In the genomic region with DNA sequence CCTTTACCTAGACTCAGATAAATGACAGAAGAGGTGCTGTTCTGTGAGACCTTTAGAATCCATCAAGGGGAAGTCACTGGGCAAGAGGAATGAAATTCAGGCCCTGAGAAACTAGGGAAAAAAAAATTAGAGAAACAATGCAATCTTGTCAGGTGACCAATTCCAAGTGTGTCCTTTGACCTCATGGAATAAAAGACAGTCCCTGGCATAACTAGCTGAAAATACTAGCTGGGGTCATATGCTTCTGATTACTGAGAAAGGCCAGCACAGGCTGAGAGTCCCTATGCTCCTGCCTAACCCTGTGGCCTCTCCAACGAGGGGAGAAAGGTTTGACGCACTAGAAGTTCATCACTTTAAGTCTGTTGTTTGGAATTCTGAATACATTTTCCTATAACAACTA, we compare ENCODE assay signal across 23 cellular contexts.
A peak's percentile ranks its signal among the peaks of the same experiment; 100 is the strongest.
DNase-seq lines count a peak whose midpoint lies in the region; ATAC-seq and TF ChIP-seq lines count a peak whose summit lies in the region.
"Had no signal": no experiment of that assay in that cellular context is flagged by ENCODE, and none has a peak within 500 bp of the region (broad histone marks: within the 10 kb centered on the region; RNA-seq: fewer than 3 reads in every experiment).

No MANE protein-coding gene starts in this region.

- peak overlapping the region; percentile 50 for H3K56ac ChIP-seq in mesendoderm (ENCODE audit: low read length)

- ATAC-seq in Right ventricle myocardium inferior (no peak), upper lobe of right lung (no peak)
- ATAC-seq: activated CD4-positive, CD25-positive, alpha-beta regulatory T cell treated with anti-CD3 and anti-CD28 coated beads, Interleukin-2, amount 50 U/mL, for 24 hours; HCT116; mucosa of descending colon; pancreas had no signal

- no peak overlapping the region for H3K4me3 Mint-ChIP-seq in chondrocyte (ENCODE audit: unreplicated experiment)

- H3K9me3 ChIP-seq in left ventricle myocardium inferior (replicated peaks) (no peaks in the 10 kb centered on the region), upper lobe of right lung (no peaks in the 10 kb centered on the region)
- H3K9me3 ChIP-seq in effector memory CD4-positive, alpha-beta T cell (ENCODE audit: control insufficient read depth, low read length) = no peaks in the 10 kb centered on the region
- H3K9me3 ChIP-seq: mucosa of descending colon, pancreas, thoracic aorta had no signal

- DNase-seq in left ventricle myocardium inferior (no peak), Right ventricle myocardium inferior (ENCODE audit: missing footprints) (no peak), chondrocyte (ENCODE audit: low spot score) (no peak), mesendoderm (no peak), upper lobe of right lung (peak; percentile 1), AML-193 (lab: John Stamatoyannopoulos, UW) (no peak)
- no peak for DNase-seq in stimulated activated CD4-positive, alpha-beta T cell treated with anti-CD3 and anti-CD28 coated beads, Interleukin-1b, Interleukin-23, amount 100 ng/mL, for 48 hours
- no peak for DNase-seq in effector memory CD4-positive, alpha-beta T cell
- DNase-seq: 8988T; C1 segment of cervical spinal cord; central memory CD4-positive, alpha-beta T cell; DMS153; effector CD8-positive, alpha-beta T cell; NCI-H1092 treated with DMSO at 0.1 percent for 48 hours; NCI-H2081 treated with DMSO at 0.1 percent for 48 hours; NCI-H526; pancreas; stimulated activated CD4-positive, alpha-beta T cell treated with anti-CD3 and anti-CD28 coated beads, Interleukin-4, amount 100 ng/mL, for 24 hours had no signal

- H3K4me1 ChIP-seq in left ventricle myocardium inferior = peaks cover 45% of the 10 kb centered on the region
- H3K4me1 ChIP-seq in mesendoderm (ENCODE audit: control insufficient read depth, low read depth, low read length) = peaks cover 1% of the 10 kb centered on the region
- peaks cover 13% of the 10 kb centered on the region for H3K4me1 ChIP-seq in upper lobe of right lung
- H3K4me1 ChIP-seq in effector memory CD4-positive, alpha-beta T cell (ENCODE audit: control insufficient read depth, insufficient read depth, low read length, poor library complexity, severe bottlenecking) = no peaks in the 10 kb centered on the region
- H3K4me1 ChIP-seq: pancreas had no signal

- no peak overlapping the region for H2BK120ac ChIP-seq in mesendoderm (ENCODE audit: low read depth, low read length)

- no peak overlapping the region for H3K23ac ChIP-seq in mesendoderm (ENCODE audit: low read length)

- H3K27ac ChIP-seq in left ventricle myocardium inferior (replicated peaks) = peak overlapping the region; percentile 71
- no peak overlapping the region for H3K27ac ChIP-seq in mesendoderm (ENCODE audit: low read depth, low read length)
- no peak overlapping the region for H3K27ac ChIP-seq in upper lobe of right lung
- H3K27ac ChIP-seq in effector memory CD4-positive, alpha-beta T cell (ENCODE audit: insufficient read depth, low read length, poor library complexity, severe bottlenecking) = no peak overlapping the region
- H3K27ac ChIP-seq: pancreas, thoracic aorta had no signal

- H3K27me3 Mint-ChIP-seq in chondrocyte (ENCODE audit: low read depth) = no peaks in the 10 kb centered on the region

- no peak overlapping the region for H2BK15ac ChIP-seq in mesendoderm (replicated peaks; ENCODE audit: low read depth)

- H2AK5ac ChIP-seq in mesendoderm (ENCODE audit: low read length) = no peak overlapping the region

- H3K79me1 ChIP-seq in mesendoderm (ENCODE audit: low read length) = no peaks in the 10 kb centered on the region

- H3K36me3 ChIP-seq in left ventricle myocardium inferior (no peaks in the 10 kb centered on the region), mesendoderm (ENCODE audit: control insufficient read depth, insufficient read depth, low read length) (no peaks in the 10 kb centered on the region), upper lobe of right lung (no peaks in the 10 kb centered on the region)
- no peaks in the 10 kb centered on the region for H3K36me3 ChIP-seq in effector memory CD4-positive, alpha-beta T cell (ENCODE audit: control insufficient read depth, insufficient read depth, low read length)
- H3K36me3 ChIP-seq: pancreas, thoracic aorta had no signal

- peaks cover 40% of the 10 kb centered on the region for H3K4me1 Mint-ChIP-seq in chondrocyte (ENCODE audit: low read depth)

- no peak overlapping the region for H2BK5ac ChIP-seq in mesendoderm (ENCODE audit: low read length)

- H3K9me3 Mint-ChIP-seq in chondrocyte (ENCODE audit: low read depth) = peaks cover 5% of the 10 kb centered on the region

- H3K4me2 ChIP-seq in mesendoderm (ENCODE audit: low read length) = no peak overlapping the region

- no peak overlapping the region for H4K5ac ChIP-seq in mesendoderm (ENCODE audit: low read length)

- no peaks in the 10 kb centered on the region for H3K36me3 Mint-ChIP-seq in chondrocyte (ENCODE audit: low read depth)

- TF ChIP-seq CTCF in left ventricle myocardium inferior (IDR thresholded peaks at IDR 0.05; ENCODE audit: borderline replicate concordance) = no peak
- TF ChIP-seq CTCF in chondrocyte (IDR thresholded peaks at IDR 0.05) = no peak
- TF ChIP-seq CTCF in upper lobe of right lung (IDR thresholded peaks at IDR 0.05) = no peak

- H3K4ac ChIP-seq in mesendoderm (ENCODE audit: low read depth, low read length) = no peak overlapping the region

- no peak overlapping the region for H4K8ac ChIP-seq in mesendoderm (ENCODE audit: low read depth, low read length)

- intact Hi-C loops in left ventricle myocardium inferior (cut with micrococcal nuclease) = no loop called here
- intact Hi-C loops in Right ventricle myocardium inferior (cut with DNase I) = loop anchor here (10.0 kb wide), 1 partner anchor 329 kb away; no protein-coding TSS in a partner anchor
- intact Hi-C loops in upper lobe of right lung (cut with DNase I) = no loop called here

- no peak overlapping the region for H3K9ac ChIP-seq in mesendoderm (ENCODE audit: low read length)

- H3K27me3 ChIP-seq in left ventricle myocardium inferior (ENCODE audit: low read depth) (no peaks in the 10 kb centered on the region), mesendoderm (ENCODE audit: insufficient read depth, low read length, poor library complexity) (no peaks in the 10 kb centered on the region), upper lobe of right lung (no peaks in the 10 kb centered on the region)
- no peaks in the 10 kb centered on the region for H3K27me3 ChIP-seq in effector memory CD4-positive, alpha-beta T cell (replicated peaks; ENCODE audit: control insufficient read depth, insufficient read depth, low read length, poor library complexity, severe bottlenecking)
- H3K27me3 ChIP-seq: pancreas had no signal

- peak overlapping the region; percentile 20 for H3K27ac Mint-ChIP-seq in chondrocyte (ENCODE audit: unreplicated experiment)

- H3K4me3 ChIP-seq in left ventricle myocardium inferior = no peak overlapping the region
- no peak overlapping the region for H3K4me3 ChIP-seq in mesendoderm (ENCODE audit: low read length)
- H3K4me3 ChIP-seq in upper lobe of right lung = no peak overlapping the region
- H3K4me3 ChIP-seq in effector memory CD4-positive, alpha-beta T cell (ENCODE audit: insufficient read depth, low read depth, low read length, poor library complexity, severe bottlenecking) = no peak overlapping the region
- H3K4me3 ChIP-seq: K562, mucosa of descending colon, pancreas, thoracic aorta had no signal

- H3K18ac ChIP-seq in mesendoderm (ENCODE audit: low read length) = no peak overlapping the region

- no CpG with 5 or more reads among the region's 2 CpGs for WGBS in mesendoderm (ENCODE audit: extremely low coverage, insufficient coverage, low lambda C conversion rate)

- no peaks in the 10 kb centered on the region for H3K79me2 ChIP-seq in mesendoderm (ENCODE audit: control insufficient read depth, insufficient read depth, low read length)
